Comparison of ENCODE assay signal across 11 cellular contexts in the genomic region with DNA sequence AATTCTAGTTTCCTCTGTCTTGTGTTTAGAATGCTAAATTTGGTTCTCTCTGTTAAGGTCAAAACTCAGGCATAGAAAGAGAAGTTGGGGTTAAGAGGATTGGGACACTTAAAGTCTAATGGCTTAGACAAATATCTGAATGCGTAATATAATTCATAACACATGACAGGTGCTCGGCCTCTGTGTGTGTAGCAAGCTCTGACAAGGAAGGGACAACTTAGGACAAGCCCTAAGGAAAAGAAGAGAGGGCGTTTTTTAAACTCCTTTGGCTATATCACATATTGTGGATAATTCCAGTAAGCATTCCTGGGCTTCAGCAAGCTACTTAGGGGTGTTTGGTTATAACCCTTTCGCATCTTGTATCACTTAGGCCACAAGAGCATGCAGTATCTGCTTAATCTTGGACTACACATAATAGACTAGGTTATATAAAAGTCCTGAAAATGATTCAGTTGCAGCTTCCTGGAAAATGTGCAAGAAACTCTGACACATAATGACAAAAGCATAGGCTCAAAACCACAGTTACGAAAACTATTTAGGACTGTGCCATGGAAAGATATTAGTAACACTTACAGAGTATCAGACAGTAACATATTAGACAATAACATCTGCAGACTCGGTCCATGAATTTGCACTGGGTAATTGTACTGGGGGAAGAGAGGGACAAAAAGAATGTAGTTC. TPM values are rescaled to one million over a fixed set of nuclear protein-coding genes. Genes with fewer than 3 reads are reported as not detected.
A peak's percentile ranks its signal among the peaks of the same experiment; 100 is the strongest.
DNase-seq lines count a peak whose midpoint lies in the region; ATAC-seq, FAIRE-seq and TF ChIP-seq lines count a peak whose summit lies in the region.
"Had no signal": no experiment of that assay in that cellular context is flagged by ENCODE, and none has a peak within 500 bp of the region (broad histone marks: within the 10 kb centered on the region; RNA-seq: fewer than 3 reads in every experiment).

No MANE protein-coding gene starts in this region.

- intact Hi-C loops in K562 (cut with micrococcal nuclease) (no loop called here), mucosa of descending colon (cut with DNase I, micrococcal nuclease) (no loop called here), Caco-2 (cut with micrococcal nuclease; ENCODE audit: unreplicated experiment) (no loop called here)

- H3K4me3 ChIP-seq in AG10803 (ENCODE audit: low read length) (no peak overlapping the region), K562 (no peak overlapping the region), mucosa of descending colon (no peak overlapping the region), Caco-2 (ENCODE audit: low read depth, low read length) (no peak overlapping the region)

- no peaks in the 10 kb centered on the region for H3K4me1 Mint-ChIP-seq in endothelial cell (ENCODE audit: unreplicated experiment)
- H3K4me1 Mint-ChIP-seq in Caco-2 (ENCODE audit: low read depth, unreplicated experiment), result peaks cover 9% of the 10 kb centered on the region
- H3K4me1 Mint-ChIP-seq: neural crest cell had no signal

- H3K9me1 ChIP-seq in K562 (ENCODE audit: control insufficient read depth, insufficient read depth, low read length), result no peaks in the 10 kb centered on the region

- TF ChIP-seq RAD21 in K562 (CRISPR knock-in tag; conservative IDR thresholded peaks at IDR 0.05 in 1 of 2, IDR thresholded peaks at IDR 0.05 in 1 of 2), result no peak

- H3K36me3 ChIP-seq in K562 (ENCODE audit: control insufficient read depth, insufficient read depth, low read length), result no peaks in the 10 kb centered on the region
- no peaks in the 10 kb centered on the region for H3K36me3 ChIP-seq in mucosa of descending colon (ENCODE audit: low read depth)
- H3K36me3 ChIP-seq in Caco-2 (ENCODE audit: control insufficient read depth, insufficient read depth, low read length), result no peaks in the 10 kb centered on the region

- H3K9me3 ChIP-seq in K562 (replicated peaks; ENCODE audit: control insufficient read depth, insufficient read depth, low read depth, low read length) (no peaks in the 10 kb centered on the region), mucosa of descending colon (no peaks in the 10 kb centered on the region), Caco-2 (0 out of 2 replicates have a peak, but pooled peaks cover 1% of the 10 kb centered on the region)

- DNase-seq in AG10803 (ENCODE audit: low read depth) (peak; percentile 100), LHCN-M2 (ENCODE audit: low read depth) (peak; percentile 98), K562 (ENCODE audit: extremely low read depth in 1 of 4, low spot score in 3 of 4) (no peak), mucosa of descending colon (no peak), endothelial cell (ENCODE audit: low spot score) (no peak), NCI-H526 (lab: John Stamatoyannopoulos, UW) (no peak), DMS114 treated with DMSO at 0.1 percent for 48 hours (lab: John Stamatoyannopoulos, UW; ENCODE audit: unreplicated experiment) (no peak), Caco-2 (no peak)
- DNase-seq: GDM1; stimulated activated naive CD4-positive, alpha-beta T cell had no signal

- TF ChIP-seq EP300 in K562 (IDR thresholded peaks at IDR 0.05; ENCODE audit: low read length), result no peak

- TF ChIP-seq POLR2A in K562 (conservative IDR thresholded peaks at IDR 0.05), result no peak

- BruUV-seq in K562 (replicated peaks; lab: Mats Ljungman, UMichigan), result no TSS peak
- no TSS peak for BruUV-seq in Caco-2 (replicated peaks; lab: Mats Ljungman, UMichigan)

- WGBS in K562 (ENCODE audit: insufficient coverage, low coverage, missing lambda C conversion rate), result 33% methylated on average over 6 of the region's 6 CpGs

- H2AFZ ChIP-seq in K562 (ENCODE audit: low read depth, low read length), result peak overlapping the region; percentile 66; the same call in 1 of the 2 replicates

- H4K20me1 ChIP-seq in K562 (replicated peaks; ENCODE audit: control insufficient read depth, insufficient read depth, low read length), result no peaks in the 10 kb centered on the region

- H3K4me3 Mint-ChIP-seq in endothelial cell (ENCODE audit: unreplicated experiment), result no peak overlapping the region
- no peak overlapping the region for H3K4me3 Mint-ChIP-seq in Caco-2 (ENCODE audit: unreplicated experiment)
- H3K4me3 Mint-ChIP-seq: neural crest cell had no signal

- H3K4me2 ChIP-seq in K562 (ENCODE audit: insufficient read depth, low read length), result no peak overlapping the region

- CTCF ChIA-PET in K562 (lab: Yijun Ruan, JAX; ENCODE audit: low intra/inter-chr PET ratio) (no interaction called here), Caco-2 (lab: Charles Lee) (no interaction called here)

- H3K27me3 ChIP-seq in K562 (ENCODE audit: control insufficient read depth in 2 of 2, insufficient read depth in 2 of 2, low read length in 2 of 2) (no peaks in the 10 kb centered on the region), Caco-2 (replicated peaks; ENCODE audit: control insufficient read depth, insufficient read depth, low read length) (no peaks in the 10 kb centered on the region)

- H3K9ac ChIP-seq in K562 (ENCODE audit: insufficient read depth in 1 of 2, low read depth in 2 of 2, low read length in 2 of 2), result no peak overlapping the region

- no peak for ATAC-seq in K562
- peak; percentile 20 for ATAC-seq in mucosa of descending colon

- POLR2A ChIA-PET in K562 (lab: Yijun Ruan, JAX) (no interaction called here), Caco-2 (lab: Charles Lee) (no interaction called here)

- H3K79me2 ChIP-seq in K562 (ENCODE audit: control insufficient read depth, insufficient read depth, low read length), result no peaks in the 10 kb centered on the region

- FAIRE-seq in K562 (lab: Jason Lieb, UNC), result no peak

- no peaks in the 10 kb centered on the region for H3K9me3 Mint-ChIP-seq in endothelial cell (ENCODE audit: unreplicated experiment)
- no peaks in the 10 kb centered on the region for H3K9me3 Mint-ChIP-seq in Caco-2 (ENCODE audit: unreplicated experiment)
- H3K9me3 Mint-ChIP-seq: neural crest cell had no signal

- no peak for TF ChIP-seq CTCF in AG10803 (conservative IDR thresholded peaks at IDR 0.05; ENCODE audit: low read length)
- TF ChIP-seq CTCF in K562 (IDR thresholded peaks at IDR 0.05 in 2 of 3, conservative IDR thresholded peaks at IDR 0.05 in 1 of 3; ENCODE audit: insufficient read depth in 2 of 3, low read depth in 1 of 3, low read length in 3 of 3), result no peak
- TF ChIP-seq CTCF in mucosa of descending colon (IDR thresholded peaks at IDR 0.05), result no peak
- TF ChIP-seq CTCF in endothelial cell (IDR thresholded peaks at IDR 0.05; ENCODE audit: unreplicated experiment), result no peak
- no peak for TF ChIP-seq CTCF in Caco-2 (IDR thresholded peaks at IDR 0.05; ENCODE audit: insufficient read depth in 1 of 2, low read depth in 1 of 2, low read length in 1 of 2, severe bottlenecking in 1 of 2, unreplicated experiment in 1 of 2)

- H3K27me3 Mint-ChIP-seq in endothelial cell (ENCODE audit: unreplicated experiment), result no peaks in the 10 kb centered on the region
- H3K27me3 Mint-ChIP-seq in Caco-2 (ENCODE audit: insufficient read depth, unreplicated experiment), result no peaks in the 10 kb centered on the region

- H3K4me1 ChIP-seq in K562 (replicated peaks in 1 of 2; ENCODE audit: control insufficient read depth in 2 of 2, insufficient read depth in 2 of 2, low read length in 2 of 2) (peaks cover 0 to 9% of the 10 kb centered on the region in 2 experiments; a peak in 1 of 5 replicates), mucosa of descending colon (ENCODE audit: low read depth) (no peaks in the 10 kb centered on the region), Caco-2 (no peaks in the 10 kb centered on the region)

- in situ Hi-C loops in K562 (cut with MboI), result no loop called here

- H3K27ac Mint-ChIP-seq in endothelial cell (ENCODE audit: unreplicated experiment) (no peak overlapping the region), Caco-2 (ENCODE audit: unreplicated experiment) (no peak overlapping the region)

- H3K36me3 Mint-ChIP-seq in endothelial cell (ENCODE audit: low read depth, unreplicated experiment) (no peaks in the 10 kb centered on the region), Caco-2 (ENCODE audit: insufficient read depth, unreplicated experiment) (no peaks in the 10 kb centered on the region)

- no peak overlapping the region for H3K27ac ChIP-seq in K562 (ENCODE audit: extremely low read depth, low read depth, low read length)

TF ChIP-seq in K562, 482 proteins besides CTCF, POLR2A, EP300 and RAD21 (continues in another document):
- TF ChIP-seq GTF2B (IDR thresholded peaks at IDR 0.05; ENCODE audit: extremely low read depth, insufficient read length) (no peak), ZNF146 (CRISPR knock-in tag; IDR thresholded peaks at IDR 0.05; ENCODE audit: unreplicated experiment) (no peak), ELF1 (tag; IDR thresholded peaks at IDR 0.05) (no peak)

RNA-seq across cellular contexts. Expression of gene CREB1, which starts 16.0 kb away (rescaled TPM):
- total RNA-seq in LHCN-M2 (2014; rRNA removed), result 23.1 and 37.2 TPM in 2 replicates
- polyA plus RNA-seq in LHCN-M2 (2012), result 16.0 TPM
- 48.7 and 75.1 TPM in 2 replicates for total RNA-seq in K562 (2011; cell fraction: chromatin; rRNA removed; ENCODE audit: low replicate concordance)
- total RNA-seq in K562 (2011; cell fraction: nucleolus; rRNA removed), result 20.5 and 29.2 TPM in 2 replicates
- 33.9 and 56.9 TPM in 2 replicates for total RNA-seq in K562 (2011; cell fraction: nucleoplasm; rRNA removed)
- 10.3 and 17.8 TPM in 2 replicates for total RNA-seq in K562 (2014; rRNA removed)
- 29.4 and 32.3 TPM in 2 replicates for total RNA-seq in K562 (2014; rRNA removed; fragmentation: Illumina TruSeq; extraction: Trizol)
- 19.5 and 20.0 TPM in 2 replicates for total RNA-seq in K562 (2015; rRNA removed; fragmentation: Illumina TruSeq; extraction: Trizol)
- 30.8 and 34.6 TPM in 2 replicates for total RNA-seq in K562 (2021)
- polyA plus RNA-seq in K562 (2011; rRNA removed), result 50.5 and 51.3 TPM in 2 replicates
- 31.8 and 35.3 TPM in 2 replicates for polyA plus RNA-seq in K562 (2011; cell fraction: cytosol; rRNA removed)
- polyA plus RNA-seq in K562 (2011; cell fraction: nucleus; rRNA removed), result 57.7 and 83.1 TPM in 2 replicates
- 20.1 and 25.2 TPM in 2 replicates for polyA plus RNA-seq in K562 (2012)
- 24.7 and 31.8 TPM in 2 replicates for polyA plus RNA-seq in K562 (2014; fragmentation: Illumina TruSeq; extraction: Trizol)
- polyA plus RNA-seq in K562 (2014; fragmentation: Nextera tagmentation; extraction: Ambion mirVana), result 10 to 100 TPM in 1 of 2 experiments, 1 to 10 TPM in 1; 8.9 to 14.7 TPM
- 15.5 and 23.9 TPM in 2 replicates for polyA plus RNA-seq in K562 (2014; rRNA removed)
- polyA minus RNA-seq in K562 (2011; rRNA and poly(A)+ RNA removed), result 69.4 and 73.2 TPM in 2 replicates
- polyA minus RNA-seq in K562 (2011; cell fraction: cytosol; rRNA and poly(A)+ RNA removed), result 17.4 and 30.7 TPM in 2 replicates
- 23.8 and 52.6 TPM in 2 replicates for polyA minus RNA-seq in K562 (2011; cell fraction: nucleus; rRNA and poly(A)+ RNA removed)
- total RNA-seq in mucosa of descending colon, result 10 to 100 TPM; 51.1 to 65.0 (median 53.3) TPM
- 76.8 TPM for total RNA-seq in endothelial cell (ENCODE audit: unreplicated experiment)
- 49.7 and 59.0 TPM in 2 replicates for total RNA-seq in Caco-2 (2022)

Comparison
In these comparisons a context has a peak if more than half of its experiments do, and no peak if none do; other contexts are left out.
1. DNase-seq: peak in AG10803 (single experiment) and LHCN-M2 (single experiment); none in K562 (0 of 4), mucosa of descending colon (0 of 3), endothelial cell (single experiment), NCI-H526 (0 of 2), DMS114 treated with DMSO at 0.1 percent for 48 hours (single experiment) and Caco-2 (0 of 2).